In the genomic region with DNA sequence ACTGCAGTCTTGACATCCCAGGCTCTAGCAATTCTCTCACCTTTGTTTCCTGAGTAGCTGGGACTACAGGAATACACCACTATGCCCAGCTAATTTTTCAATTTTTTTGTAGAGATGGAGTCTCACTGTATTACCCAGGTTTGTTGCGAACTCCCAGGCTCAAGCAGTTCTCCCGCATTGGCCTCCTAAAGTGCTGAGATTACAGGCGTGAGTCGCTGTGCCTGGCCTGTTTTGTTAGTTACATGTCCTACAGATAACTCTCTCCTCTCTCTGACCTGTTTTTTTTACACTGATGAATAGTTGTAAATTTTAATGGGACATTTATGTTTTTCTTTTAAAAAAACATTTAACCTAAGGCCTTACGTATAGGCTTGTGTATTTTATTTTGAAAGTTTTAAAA, we compare ENCODE assay signal across 19 cellular contexts.
"Had no signal": no experiment of that assay in that cellular context is flagged by ENCODE, and none has a peak within 500 bp of the region (broad histone marks: within the 10 kb centered on the region; RNA-seq: fewer than 3 reads in every experiment).

No MANE protein-coding gene starts in this region.

- H3K27ac Mint-ChIP-seq: activated naive CD8-positive, alpha-beta T cell treated with anti-CD3 and anti-CD28 coated beads, Interleukin-2, amount 50 U/mL, for 24 hours; T-helper 2 cell treated with Interferon-gamma antibody and Interleukin-4, amounts not matched to agents 5 μg/mL and 100 μg/mL, for 36 hours had no signal

- ATAC-seq: activated naive CD8-positive, alpha-beta T cell treated with anti-CD3 and anti-CD28 coated beads, Interleukin-2, amount 50 U/mL, for 24 hours; foreskin keratinocyte; lower lobe of right lung had no signal

- DNase-seq: activated CD4-positive, alpha-beta T cell treated with anti-CD3 and anti-CD28 coated beads, Interleukin-2, amount 50 U/mL, for 1 hour; activated naive CD4-positive, alpha-beta T cell; activated naive CD8-positive, alpha-beta T cell treated with anti-CD3 and anti-CD28 coated beads, Interleukin-2, amount 50 U/mL, for 24 hours; colonic mucosa; foreskin keratinocyte; glutamatergic neuron; hypothalamus; lower lobe of right lung; posterior cingulate gyrus; stimulated activated CD4-positive, alpha-beta T cell treated with anti-CD3 and anti-CD28 coated beads, Interleukin-4, amount 100 ng/mL, for 4 hours; stimulated activated CD8-positive, alpha-beta memory T cell treated with anti-CD3 and anti-CD28 coated beads, Interleukin-4, amount 100 ng/mL, for 48 hours; stimulated activated naive CD4-positive, alpha-beta T cell treated with Interleukin-2 at 50 U/mL for 16 hours; transverse colon had no signal

- H3K27ac ChIP-seq: ascending aorta, cardiac muscle cell, colonic mucosa, foreskin keratinocyte, lower lobe of right lung, neutrophil, transverse colon, vagina had no signal

- H3K36me3 ChIP-seq: colonic mucosa, neutrophil, transverse colon, vagina had no signal

- H3K9me3 ChIP-seq: ascending aorta, colonic mucosa, lower lobe of right lung, neutrophil, transverse colon, vagina had no signal

- H3K4me3 ChIP-seq: ascending aorta, cardiac muscle cell, colonic mucosa, lower lobe of right lung, smooth muscle cell, transverse colon, vagina had no signal

- H3K4me1 ChIP-seq: ascending aorta, colonic mucosa, foreskin keratinocyte, lower lobe of right lung had no signal

- H3K9me3 Mint-ChIP-seq: activated naive CD8-positive, alpha-beta T cell treated with anti-CD3 and anti-CD28 coated beads, Interleukin-2, amount 50 U/mL, for 24 hours; T-helper 2 cell treated with Interferon-gamma antibody and Interleukin-4, amounts not matched to agents 5 μg/mL and 100 μg/mL, for 36 hours had no signal

- H3K27me3 Mint-ChIP-seq: activated naive CD8-positive, alpha-beta T cell treated with anti-CD3 and anti-CD28 coated beads, Interleukin-2, amount 50 U/mL, for 24 hours had no signal

- H3K4me3 Mint-ChIP-seq: activated naive CD8-positive, alpha-beta T cell treated with anti-CD3 and anti-CD28 coated beads, Interleukin-2, amount 50 U/mL, for 24 hours; T-helper 2 cell treated with Interferon-gamma antibody and Interleukin-4, amounts not matched to agents 5 μg/mL and 100 μg/mL, for 36 hours had no signal

- H3K27me3 ChIP-seq: ascending aorta, cardiac muscle cell, colonic mucosa, foreskin keratinocyte, neutrophil, transverse colon, vagina had no signal
